In the genomic region with DNA sequence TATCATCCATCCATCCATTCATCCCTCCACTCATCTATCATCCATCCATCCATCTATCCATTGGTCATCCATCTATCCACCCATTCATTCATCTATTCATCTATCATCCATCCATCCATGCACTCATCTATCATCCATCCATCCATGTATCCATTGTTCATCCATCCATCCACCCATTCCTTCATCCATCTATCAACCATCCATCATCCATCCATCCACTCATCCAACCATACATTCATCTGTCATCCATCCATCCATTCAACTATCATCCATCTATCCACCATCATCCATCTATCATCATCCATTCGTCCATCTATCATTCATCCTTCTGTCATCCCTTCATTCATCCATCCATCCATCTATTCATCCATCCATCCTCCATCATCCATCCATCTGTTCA, we compare ENCODE assay signal across 1 cellular context.
TF ChIP-seq lines count a peak whose summit lies in the region.

No MANE protein-coding gene starts in this region.

TF ChIP-seq in H1, 55 proteins besides CTCF, POLR2A, EP300 and RAD21 (continued from another document):
- TF ChIP-seq CTBP2 (IDR thresholded peaks at IDR 0.05; ENCODE audit: borderline replicate concordance, insufficient read depth, insufficient read length, low read length) (no peak), SP2 (IDR thresholded peaks at IDR 0.05; ENCODE audit: low read length) (no peak), KDM5A (IDR thresholded peaks at IDR 0.05; ENCODE audit: low read length) (no peak), TAF7 (optimal IDR thresholded peaks at IDR 0.05; ENCODE audit: borderline replicate concordance, low read depth, low read length) (no peak), NRF1 (IDR thresholded peaks at IDR 0.05; ENCODE audit: low read depth, low read length) (no peak), KDM4A (IDR thresholded peaks at IDR 0.05; ENCODE audit: low read depth, low read length, severe bottlenecking) (no peak), PHF8 (conservative IDR thresholded peaks at IDR 0.05; ENCODE audit: low read depth, low read length) (no peak)
- TF ChIP-seq, protein P1, sequence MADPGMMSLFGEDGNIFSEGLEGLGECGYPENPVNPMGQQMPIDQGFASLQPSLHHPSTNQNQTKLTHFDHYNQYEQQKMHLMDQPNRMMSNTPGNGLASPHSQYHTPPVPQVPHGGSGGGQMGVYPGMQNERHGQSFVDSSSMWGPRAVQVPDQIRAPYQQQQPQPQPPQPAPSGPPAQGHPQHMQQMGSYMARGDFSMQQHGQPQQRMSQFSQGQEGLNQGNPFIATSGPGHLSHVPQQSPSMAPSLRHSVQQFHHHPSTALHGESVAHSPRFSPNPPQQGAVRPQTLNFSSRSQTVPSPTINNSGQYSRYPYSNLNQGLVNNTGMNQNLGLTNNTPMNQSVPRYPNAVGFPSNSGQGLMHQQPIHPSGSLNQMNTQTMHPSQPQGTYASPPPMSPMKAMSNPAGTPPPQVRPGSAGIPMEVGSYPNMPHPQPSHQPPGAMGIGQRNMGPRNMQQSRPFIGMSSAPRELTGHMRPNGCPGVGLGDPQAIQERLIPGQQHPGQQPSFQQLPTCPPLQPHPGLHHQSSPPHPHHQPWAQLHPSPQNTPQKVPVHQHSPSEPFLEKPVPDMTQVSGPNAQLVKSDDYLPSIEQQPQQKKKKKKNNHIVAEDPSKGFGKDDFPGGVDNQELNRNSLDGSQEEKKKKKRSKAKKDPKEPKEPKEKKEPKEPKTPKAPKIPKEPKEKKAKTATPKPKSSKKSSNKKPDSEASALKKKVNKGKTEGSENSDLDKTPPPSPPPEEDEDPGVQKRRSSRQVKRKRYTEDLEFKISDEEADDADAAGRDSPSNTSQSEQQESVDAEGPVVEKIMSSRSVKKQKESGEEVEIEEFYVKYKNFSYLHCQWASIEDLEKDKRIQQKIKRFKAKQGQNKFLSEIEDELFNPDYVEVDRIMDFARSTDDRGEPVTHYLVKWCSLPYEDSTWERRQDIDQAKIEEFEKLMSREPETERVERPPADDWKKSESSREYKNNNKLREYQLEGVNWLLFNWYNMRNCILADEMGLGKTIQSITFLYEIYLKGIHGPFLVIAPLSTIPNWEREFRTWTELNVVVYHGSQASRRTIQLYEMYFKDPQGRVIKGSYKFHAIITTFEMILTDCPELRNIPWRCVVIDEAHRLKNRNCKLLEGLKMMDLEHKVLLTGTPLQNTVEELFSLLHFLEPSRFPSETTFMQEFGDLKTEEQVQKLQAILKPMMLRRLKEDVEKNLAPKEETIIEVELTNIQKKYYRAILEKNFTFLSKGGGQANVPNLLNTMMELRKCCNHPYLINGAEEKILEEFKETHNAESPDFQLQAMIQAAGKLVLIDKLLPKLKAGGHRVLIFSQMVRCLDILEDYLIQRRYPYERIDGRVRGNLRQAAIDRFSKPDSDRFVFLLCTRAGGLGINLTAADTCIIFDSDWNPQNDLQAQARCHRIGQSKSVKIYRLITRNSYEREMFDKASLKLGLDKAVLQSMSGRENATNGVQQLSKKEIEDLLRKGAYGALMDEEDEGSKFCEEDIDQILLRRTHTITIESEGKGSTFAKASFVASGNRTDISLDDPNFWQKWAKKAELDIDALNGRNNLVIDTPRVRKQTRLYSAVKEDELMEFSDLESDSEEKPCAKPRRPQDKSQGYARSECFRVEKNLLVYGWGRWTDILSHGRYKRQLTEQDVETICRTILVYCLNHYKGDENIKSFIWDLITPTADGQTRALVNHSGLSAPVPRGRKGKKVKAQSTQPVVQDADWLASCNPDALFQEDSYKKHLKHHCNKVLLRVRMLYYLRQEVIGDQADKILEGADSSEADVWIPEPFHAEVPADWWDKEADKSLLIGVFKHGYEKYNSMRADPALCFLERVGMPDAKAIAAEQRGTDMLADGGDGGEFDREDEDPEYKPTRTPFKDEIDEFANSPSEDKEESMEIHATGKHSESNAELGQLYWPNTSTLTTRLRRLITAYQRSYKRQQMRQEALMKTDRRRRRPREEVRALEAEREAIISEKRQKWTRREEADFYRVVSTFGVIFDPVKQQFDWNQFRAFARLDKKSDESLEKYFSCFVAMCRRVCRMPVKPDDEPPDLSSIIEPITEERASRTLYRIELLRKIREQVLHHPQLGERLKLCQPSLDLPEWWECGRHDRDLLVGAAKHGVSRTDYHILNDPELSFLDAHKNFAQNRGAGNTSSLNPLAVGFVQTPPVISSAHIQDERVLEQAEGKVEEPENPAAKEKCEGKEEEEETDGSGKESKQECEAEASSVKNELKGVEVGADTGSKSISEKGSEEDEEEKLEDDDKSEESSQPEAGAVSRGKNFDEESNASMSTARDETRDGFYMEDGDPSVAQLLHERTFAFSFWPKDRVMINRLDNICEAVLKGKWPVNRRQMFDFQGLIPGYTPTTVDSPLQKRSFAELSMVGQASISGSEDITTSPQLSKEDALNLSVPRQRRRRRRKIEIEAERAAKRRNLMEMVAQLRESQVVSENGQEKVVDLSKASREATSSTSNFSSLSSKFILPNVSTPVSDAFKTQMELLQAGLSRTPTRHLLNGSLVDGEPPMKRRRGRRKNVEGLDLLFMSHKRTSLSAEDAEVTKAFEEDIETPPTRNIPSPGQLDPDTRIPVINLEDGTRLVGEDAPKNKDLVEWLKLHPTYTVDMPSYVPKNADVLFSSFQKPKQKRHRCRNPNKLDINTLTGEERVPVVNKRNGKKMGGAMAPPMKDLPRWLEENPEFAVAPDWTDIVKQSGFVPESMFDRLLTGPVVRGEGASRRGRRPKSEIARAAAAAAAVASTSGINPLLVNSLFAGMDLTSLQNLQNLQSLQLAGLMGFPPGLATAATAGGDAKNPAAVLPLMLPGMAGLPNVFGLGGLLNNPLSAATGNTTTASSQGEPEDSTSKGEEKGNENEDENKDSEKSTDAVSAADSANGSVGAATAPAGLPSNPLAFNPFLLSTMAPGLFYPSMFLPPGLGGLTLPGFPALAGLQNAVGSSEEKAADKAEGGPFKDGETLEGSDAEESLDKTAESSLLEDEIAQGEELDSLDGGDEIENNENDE (IDR thresholded peaks at IDR 0.05; ENCODE audit: insufficient replicate concordance, low read length) = no peak
